1 cellular context compared by ENCODE assay signal in genomic region chr7:41459623-41460256, GRCh38.
TF ChIP-seq lines count a peak whose summit lies in the region.

No MANE protein-coding gene starts in this region.

TF ChIP-seq in IMR-90, 13 proteins besides CTCF, POLR2A, EP300 and RAD21 (continued from another document):
- TF ChIP-seq CHD1 (IDR thresholded peaks at IDR 0.05; ENCODE audit: low read depth, low read length), result no peak
